8 cellular contexts compared by ENCODE assay signal in the genomic region with DNA sequence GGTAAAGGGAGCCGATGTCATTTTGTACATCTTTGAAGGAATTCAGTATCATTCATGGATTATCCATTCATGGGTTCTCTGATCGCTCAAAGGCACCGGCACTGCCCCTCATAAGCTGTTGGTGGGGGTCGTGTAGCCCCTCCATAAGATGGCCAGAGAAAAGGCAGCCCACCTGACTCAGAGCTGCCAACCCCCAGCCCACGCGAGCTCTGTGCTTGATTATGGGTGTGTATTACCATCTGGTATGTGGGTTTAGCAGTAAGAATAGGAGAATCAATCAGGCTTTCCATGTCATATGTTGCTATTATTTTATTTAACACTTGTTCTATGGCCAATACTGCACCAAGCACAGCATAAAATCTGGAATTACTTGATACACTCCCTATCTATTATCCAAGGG.
"Had no signal": no experiment of that assay in that cellular context is flagged by ENCODE, and none has a peak within 500 bp of the region (broad histone marks: within the 10 kb centered on the region; RNA-seq: fewer than 3 reads in every experiment).

No MANE protein-coding gene starts in this region.

- H3K4me3 Mint-ChIP-seq: stimulated activated memory B cell treated with anti-CD40 and anti-IgM and Interleukin-4, amounts not matched to agents 10 μg/mL and 1 μg/mL and 100 μg/mL, for 72 hours; type B pancreatic cell had no signal

- H3K36me3 Mint-ChIP-seq: type B pancreatic cell had no signal

- DNase-seq: activated CD4-positive, alpha-beta T cell treated with anti-CD3 and anti-CD28 coated beads for 1 hour; activated gamma-delta T cell treated with Interleukin-2 at 50 U/mL for 16 hours; stimulated activated CD4-positive, alpha-beta T cell treated with anti-CD3 and anti-CD28 coated beads, Interleukin-12 subunit alpha, Interleukin-12 subunit beta, amount 100 ng/mL, for 4 hours; SW 1271 had no signal

- H3K27ac Mint-ChIP-seq: stimulated activated memory B cell treated with anti-CD40 and anti-IgM and Interleukin-4, amounts not matched to agents 10 μg/mL and 1 μg/mL and 100 μg/mL, for 72 hours; type B pancreatic cell had no signal

- H3K27me3 Mint-ChIP-seq: stimulated activated memory B cell treated with anti-CD40 and anti-IgM and Interleukin-4, amounts not matched to agents 10 μg/mL and 1 μg/mL and 100 μg/mL, for 72 hours had no signal

- H3K4me1 Mint-ChIP-seq: stimulated activated memory B cell treated with anti-CD40 and anti-IgM and Interleukin-4, amounts not matched to agents 10 μg/mL and 1 μg/mL and 100 μg/mL, for 72 hours had no signal

- ATAC-seq: esophagus mucosa; left lobe of liver; stimulated activated memory B cell treated with anti-CD40 and anti-IgM and Interleukin-4, amounts not matched to agents 10 μg/mL and 1 μg/mL and 100 μg/mL, for 72 hours had no signal

- H3K9me3 Mint-ChIP-seq: stimulated activated memory B cell treated with anti-CD40 and anti-IgM and Interleukin-4, amounts not matched to agents 10 μg/mL and 1 μg/mL and 100 μg/mL, for 72 hours; type B pancreatic cell had no signal
